In genomic region chr5:102539598-102539997, GRCh38 we compare ENCODE assay signal across 24 cellular contexts. TPM values are rescaled to one million over a fixed set of nuclear protein-coding genes. Genes with fewer than 3 reads are reported as not detected.
DNase-seq lines count a peak whose midpoint lies in the region; TF ChIP-seq lines count a peak whose summit lies in the region.
"Had no signal": no experiment of that assay in that cellular context is flagged by ENCODE, and none has a peak within 500 bp of the region (broad histone marks: within the 10 kb centered on the region; RNA-seq: fewer than 3 reads in every experiment).

No MANE protein-coding gene starts in this region.

- H3K9me3 ChIP-seq in tibial artery: no peaks in the 10 kb centered on the region
- H3K9me3 ChIP-seq: neutrophil, prostate gland, SJSA1 had no signal

- no peak overlapping the region for H3K27ac ChIP-seq in tibial artery
- H3K27ac ChIP-seq: brain microvascular endothelial cell, HL-60, neutrophil, prostate gland, SJSA1 had no signal

- intact Hi-C loops in tibial artery (cut with DNase I; ENCODE audit: low total_unique reads): no loop called here

- H3K4me3 ChIP-seq in fibroblast of mammary gland (ENCODE audit: control insufficient read depth, low read depth, low read length) (no peak overlapping the region), tibial artery (no peak overlapping the region)
- H3K4me3 ChIP-seq: prostate gland, SJSA1 had no signal

- no peaks in the 10 kb centered on the region for H3K4me1 ChIP-seq in tibial artery
- H3K4me1 ChIP-seq: prostate gland, SJSA1 had no signal

- no peaks in the 10 kb centered on the region for H3K36me3 ChIP-seq in tibial artery
- H3K36me3 ChIP-seq: brain microvascular endothelial cell, neutrophil, prostate gland, SJSA1 had no signal

- peak; percentile 19 for DNase-seq in COLO668 (lab: John Stamatoyannopoulos, UW; ENCODE audit: unreplicated experiment)
- peak; percentile 12 for DNase-seq in HCEC 1CT
- peak; percentile 38 for DNase-seq in RPMI7951 (ENCODE audit: low read depth)
- peak; percentile 35 for DNase-seq in fibroblast of mammary gland (ENCODE audit: low read depth)
- DNase-seq in amniotic stem cell (lab: John Stamatoyannopoulos, UW): no peak
- no peak for DNase-seq in SKM-1 treated with dmso at 0.1 percent for 144 hours (lab: John Stamatoyannopoulos, UW; ENCODE audit: unreplicated experiment)
- no peak for DNase-seq in stimulated activated naive CD4-positive, alpha-beta T cell (lab: John Stamatoyannopoulos, UW)
- no peak for DNase-seq in tibial artery
- DNase-seq: activated CD4-positive, alpha-beta T cell treated with anti-CD3 and anti-CD28 coated beads for 1 hour; activated gamma-delta T cell treated with Interleukin-2 at 50 U/mL for 16 hours; activated T-cell treated with anti-CD3 and anti-CD28 coated beads, Interleukin-2, amount 50 U/mL, for 24 hours; brain microvascular endothelial cell; glutamatergic neuron; kidney glomerular epithelial cell; mammary epithelial cell; NCI-H1105; NCI-H2081 treated with DMSO at 0.1 percent for 48 hours; small intestine; stimulated activated CD4-positive, alpha-beta T cell treated with anti-CD3 and anti-CD28 coated beads, Interleukin-1b, Interleukin-23, amount 100 ng/mL, for 48 hours had no signal

- no peak for TF ChIP-seq CTCF in fibroblast of mammary gland (conservative IDR thresholded peaks at IDR 0.05; ENCODE audit: control insufficient read depth, insufficient read depth, low read depth, low read length)
- TF ChIP-seq CTCF in tibial artery (IDR thresholded peaks at IDR 0.05): no peak

- H3K27me3 ChIP-seq in tibial artery: no peaks in the 10 kb centered on the region
- H3K27me3 ChIP-seq: brain microvascular endothelial cell, neutrophil, SJSA1 had no signal

RNA-seq across cellular contexts. Expression of gene SLCO6A1, which starts 40.8 kb away (rescaled TPM):
- 0.29 and 0.60 TPM in 2 replicates for total RNA-seq in RPMI7951 (2014; rRNA removed; shearing (Covaris generic))
- total RNA-seq: mammary epithelial cell; SJSA1; T-helper 1 cell treated with Interleukin-12 subunit alpha and Interleukin-12 subunit beta and Interleukin-4 antibody, amounts not matched to agents 30 ng/mL and 1 ng/mL, for 36 hours had no signal

Comparison
In these comparisons a context has a peak if more than half of its experiments do, and no peak if none do; other contexts are left out.
1. DNase-seq: peak in COLO668 (single experiment), HCEC 1CT (single experiment), RPMI7951 (single experiment) and fibroblast of mammary gland (single experiment); none in amniotic stem cell (single experiment), SKM-1 treated with dmso at 0.1 percent for 144 hours (single experiment), stimulated activated naive CD4-positive, alpha-beta T cell (0 of 6) and tibial artery (0 of 2).